In genomic region chr1:14968251-14968812, GRCh38 we compare ENCODE assay signal across 8 cellular contexts.
A peak's percentile ranks its signal among the peaks of the same experiment; 100 is the strongest.
DNase-seq lines count a peak whose midpoint lies in the region; ATAC-seq and TF ChIP-seq lines count a peak whose summit lies in the region.
"Had no signal": no experiment of that assay in that cellular context is flagged by ENCODE, and none has a peak within 500 bp of the region (broad histone marks: within the 10 kb centered on the region; RNA-seq: fewer than 3 reads in every experiment).

No MANE protein-coding gene starts in this region.

- TF ChIP-seq EP300 in upper lobe of left lung (IDR thresholded peaks at IDR 0.05): peak in 1 of 4 donors; percentile 2

- BruUV-seq in PC-3 (replicated peaks; lab: Mats Ljungman, UMichigan): no TSS peak

- DNase-seq in PC-3 (peak; percentile 75), lower lobe of right lung (no peak), upper lobe of left lung (peak in 1 of 2 donors; percentile 36), NCI-H446 (lab: John Stamatoyannopoulos, UW) (no peak)
- DNase-seq: OCI-M1 had no signal

- no peak for TF ChIP-seq CTCF in PC-3 (conservative IDR thresholded peaks at IDR 0.05; ENCODE audit: low read depth, low read length)
- TF ChIP-seq CTCF in lower lobe of right lung (IDR thresholded peaks at IDR 0.05): no peak
- TF ChIP-seq CTCF in upper lobe of left lung (IDR thresholded peaks at IDR 0.05): no peak

- no peak overlapping the region for H3K9ac ChIP-seq in PC-3 (ENCODE audit: low read length)

- peak overlapping the region; percentile 35 for H3K4me2 ChIP-seq in PC-3 (ENCODE audit: low read length)

- no peaks in the 10 kb centered on the region for H3K9me2 ChIP-seq in PC-3 (replicated peaks; ENCODE audit: low read length)

- peak; percentile 98 for ATAC-seq in PC-3
- peak; percentile 39 to 73 for ATAC-seq in lower lobe of right lung
- peak; percentile 66 to 91 for ATAC-seq in upper lobe of left lung (ENCODE audit: low FRiP score in 2 of 2)
- no peak for ATAC-seq in HG03095 (IDR thresholded peaks at IDR 0.05; ENCODE audit: unreplicated experiment)
- no peak for ATAC-seq in HG03460 (IDR thresholded peaks at IDR 0.05; ENCODE audit: unreplicated experiment)

- H4K20me1 ChIP-seq in PC-3 (ENCODE audit: low read length): no peaks in the 10 kb centered on the region

- no peaks in the 10 kb centered on the region for H3K79me2 ChIP-seq in PC-3 (ENCODE audit: low read length)

- H3K27ac ChIP-seq in PC-3 (ENCODE audit: low read length): peak overlapping the region; percentile 63
- peak overlapping the region; percentile 36 for H3K27ac ChIP-seq in ectodermal cell (ENCODE audit: insufficient read depth, low read depth, low read length, poor library complexity, severe bottlenecking)
- peak overlapping the region; percentile 57 for H3K27ac ChIP-seq in lower lobe of right lung
- peak overlapping the region; percentile 16 to 68 (median 56) for H3K27ac ChIP-seq in upper lobe of left lung

- intact Hi-C loops in PC-3 (cut with micrococcal nuclease): no loop called here
- intact Hi-C loops in lower lobe of right lung (cut with DNase I): no loop called here

- H3K9me3 ChIP-seq in PC-3 (ENCODE audit: low read length) (no peaks in the 10 kb centered on the region), ectodermal cell (ENCODE audit: control insufficient read depth, low read length) (no peaks in the 10 kb centered on the region), lower lobe of right lung (no peaks in the 10 kb centered on the region), upper lobe of left lung (no peaks in the 10 kb centered on the region)

- H3K4me3 ChIP-seq in PC-3 (ENCODE audit: low read length) (no peak overlapping the region), ectodermal cell (ENCODE audit: insufficient read depth, low read depth, low read length) (no peak overlapping the region), lower lobe of right lung (no peak overlapping the region), upper lobe of left lung (no peak overlapping the region)

- CTCF ChIA-PET in PC-3 (lab: Charles Lee): no interaction called here

- TF ChIP-seq POLR2A in upper lobe of left lung (IDR thresholded peaks at IDR 0.05): no peak

- POLR2A ChIA-PET in PC-3 (lab: Charles Lee; ENCODE audit: unreplicated experiment): no interaction called here

- H3K4me1 ChIP-seq in PC-3 (ENCODE audit: insufficient read depth, low read length): peaks cover 17% of the 10 kb centered on the region
- peaks cover 9% of the 10 kb centered on the region for H3K4me1 ChIP-seq in ectodermal cell (ENCODE audit: control insufficient read depth, insufficient read depth, low read length)
- H3K4me1 ChIP-seq in lower lobe of right lung: peaks cover 40% of the 10 kb centered on the region
- H3K4me1 ChIP-seq in upper lobe of left lung: peaks cover 10 to 16% (median 12%) of the 10 kb centered on the region in 4 donors

- H2AFZ ChIP-seq in PC-3 (ENCODE audit: low read length): peak overlapping the region; percentile 63

- no peaks in the 10 kb centered on the region for H3F3A ChIP-seq in PC-3 (ENCODE audit: low read length, unreplicated experiment)

- H3K36me3 ChIP-seq in PC-3 (ENCODE audit: low read depth, low read length) (no peaks in the 10 kb centered on the region), ectodermal cell (ENCODE audit: control insufficient read depth, insufficient read depth, low read length) (no peaks in the 10 kb centered on the region), lower lobe of right lung (no peaks in the 10 kb centered on the region), upper lobe of left lung (peaks cover 0 to 1% (median 0%) of the 10 kb centered on the region in 4 donors)

- 54 to 57% methylated on average over 14 of the region's 14 CpGs for WGBS in ectodermal cell, 2 experiments
- WGBS in upper lobe of left lung, 2 donors: 61 to 68% methylated on average over 12 to 13 of the region's 14 CpGs

- no peaks in the 10 kb centered on the region for H3K27me3 ChIP-seq in PC-3 (ENCODE audit: low read length)
- no peaks in the 10 kb centered on the region for H3K27me3 ChIP-seq in ectodermal cell (ENCODE audit: control insufficient read depth, insufficient read depth, low read length, poor library complexity, severe bottlenecking)
- H3K27me3 ChIP-seq in lower lobe of right lung (ENCODE audit: low read depth): no peaks in the 10 kb centered on the region
- H3K27me3 ChIP-seq in upper lobe of left lung: no peaks in the 10 kb centered on the region

Comparison
In these comparisons a context has a peak if more than half of its experiments do, and no peak if none do; other contexts are left out.
1. ATAC-seq: peak in PC-3 (single experiment), lower lobe of right lung (2 of 2) and upper lobe of left lung (2 of 2); none in HG03095 (single experiment) and HG03460 (single experiment).
2. Peak in every context shown above with its lines, with median percentiles within 50 percentile points of each other: H3K27ac ChIP-seq.